21 cellular contexts compared by ENCODE assay signal in genomic region chr19:2492870-2493269, GRCh38. TPM values are rescaled to one million over a fixed set of nuclear protein-coding genes. Genes with fewer than 3 reads are reported as not detected.
DNase-seq lines count a peak whose midpoint lies in the region; ATAC-seq and TF ChIP-seq lines count a peak whose summit lies in the region.
"Had no signal": no experiment of that assay in that cellular context is flagged by ENCODE, and none has a peak within 500 bp of the region (broad histone marks: within the 10 kb centered on the region; RNA-seq: fewer than 3 reads in every experiment).

No MANE protein-coding gene starts in this region.

- TF ChIP-seq CTCF in RWPE1 (conservative IDR thresholded peaks at IDR 0.05; ENCODE audit: low read depth) = no peak

- peak overlapping the region; percentile 26 for H3K27ac Mint-ChIP-seq in activated naive CD4-positive, alpha-beta T cell treated with anti-CD3 and anti-CD28 coated beads, Interleukin-2, amount 50 U/mL, for 24 hours
- H3K27ac Mint-ChIP-seq in activated naive CD4-positive, alpha-beta T cell treated with anti-CD3 and anti-CD28 coated beads, Interleukin-2, amount 10 ng/mL, durations not matched to agents 7 days and 5 days = no peak overlapping the region
- peak overlapping the region in 3 of 6 donors; percentile 46 to 70 (median 60) for H3K27ac Mint-ChIP-seq in naive B cell
- H3K27ac Mint-ChIP-seq: activated T-cell treated with anti-CD3 and anti-CD28 coated beads, Interleukin-2, amount 50 U/mL, for 24 hours had no signal

- no peaks in the 10 kb centered on the region for H3K9me3 Mint-ChIP-seq in activated naive CD4-positive, alpha-beta T cell treated with anti-CD3 and anti-CD28 coated beads, Interleukin-2, amount 50 U/mL, for 24 hours
- no peaks in the 10 kb centered on the region for H3K9me3 Mint-ChIP-seq in activated naive CD4-positive, alpha-beta T cell treated with anti-CD3 and anti-CD28 coated beads, Interleukin-2, amount 10 ng/mL, durations not matched to agents 7 days and 5 days
- no peaks in the 10 kb centered on the region for H3K9me3 Mint-ChIP-seq in naive B cell
- H3K9me3 Mint-ChIP-seq: activated T-cell treated with anti-CD3 and anti-CD28 coated beads, Interleukin-2, amount 50 U/mL, for 24 hours had no signal

- ATAC-seq in naive B cell (ENCODE audit: low read depth in 2 of 2) (no peak), GM18502 (IDR thresholded peaks at IDR 0.05; ENCODE audit: poor library complexity, unreplicated experiment) (no peak)
- ATAC-seq: activated CD4-positive, CD25-positive, alpha-beta regulatory T cell treated with anti-CD3 and anti-CD28 coated beads, Interleukin-2, amount 50 U/mL, for 24 hours; mucosa of descending colon had no signal

- DNase-seq in activated naive CD4-positive, alpha-beta T cell treated with anti-CD3 and anti-CD28 coated beads, Interleukin-2, amount 10 ng/mL, durations not matched to agents 7 days and 5 days = no peak
- DNase-seq in RWPE1 (ENCODE audit: low spot score) = no peak
- no peak for DNase-seq in naive B cell
- DNase-seq in NCI-H69 (lab: John Stamatoyannopoulos, UW) = no peak
- DNase-seq in NCI-H1092 treated with DMSO at 0.1 percent for 48 hours (lab: John Stamatoyannopoulos, UW) = no peak
- DNase-seq in NCI-H2227 (lab: John Stamatoyannopoulos, UW; ENCODE audit: unreplicated experiment) = no peak
- DNase-seq: activated naive CD4-positive, alpha-beta T cell; activated T-cell treated with anti-CD3 and anti-CD28 coated beads, Interleukin-2, amount 50 U/mL, for 24 hours; dorsolateral prefrontal cortex; HCEC 1CT; MG63; mucosa of descending colon; NCI-H146; NCI-H524; nucleus accumbens; stimulated activated CD4-positive, alpha-beta T cell treated with anti-CD3 and anti-CD28 coated beads, Interleukin-4, amount 100 ng/mL, for 24 hours; stimulated activated naive CD4-positive, alpha-beta T cell treated with Interleukin-2 at 50 U/mL for 16 hours; SW 1271 had no signal

- H3K27me3 Mint-ChIP-seq in activated naive CD4-positive, alpha-beta T cell treated with anti-CD3 and anti-CD28 coated beads, Interleukin-2, amount 50 U/mL, for 24 hours = peaks cover 26% of the 10 kb centered on the region
- H3K27me3 Mint-ChIP-seq in activated naive CD4-positive, alpha-beta T cell treated with anti-CD3 and anti-CD28 coated beads, Interleukin-2, amount 10 ng/mL, durations not matched to agents 7 days and 5 days = peaks cover 68% of the 10 kb centered on the region
- peaks cover 15 to 48% (median 26%) of the 10 kb centered on the region in 3 donors for H3K27me3 Mint-ChIP-seq in naive B cell

- H3K36me3 Mint-ChIP-seq in activated naive CD4-positive, alpha-beta T cell treated with anti-CD3 and anti-CD28 coated beads, Interleukin-2, amount 50 U/mL, for 24 hours = no peaks in the 10 kb centered on the region
- no peaks in the 10 kb centered on the region for H3K36me3 Mint-ChIP-seq in activated naive CD4-positive, alpha-beta T cell treated with anti-CD3 and anti-CD28 coated beads, Interleukin-2, amount 10 ng/mL, durations not matched to agents 7 days and 5 days
- H3K36me3 Mint-ChIP-seq in naive B cell = no peaks in the 10 kb centered on the region

- CTCF ChIA-PET in activated naive CD4-positive, alpha-beta T cell treated with anti-CD3 and anti-CD28 coated beads, Interleukin-2, amount 10 ng/mL, durations not matched to agents 7 days and 5 days (lab: Charles Lee) = interaction anchor here (0.7 kb wide), 1 partner anchor 13 kb away, joined by 3 read pairs; no protein-coding TSS in a partner anchor
- CTCF ChIA-PET in RWPE1 (lab: Yijun Ruan, JAX) = interaction anchor here (0.6 kb wide), 1 partner anchor 60 kb away, joined by 3 read pairs; no protein-coding TSS in a partner anchor

- POLR2A ChIA-PET in RWPE1 (lab: Yijun Ruan, JAX; ENCODE audit: low non-redundant PET) = interaction anchor here (0.6 kb wide), 1 partner anchor 72 kb away, joined by 6 read pairs; no protein-coding TSS in a partner anchor

- peak overlapping the region; percentile 97 for H3K27ac ChIP-seq in RWPE1

- H3K4me1 Mint-ChIP-seq in activated naive CD4-positive, alpha-beta T cell treated with anti-CD3 and anti-CD28 coated beads, Interleukin-2, amount 50 U/mL, for 24 hours = peaks cover 28% of the 10 kb centered on the region
- H3K4me1 Mint-ChIP-seq in activated naive CD4-positive, alpha-beta T cell treated with anti-CD3 and anti-CD28 coated beads, Interleukin-2, amount 10 ng/mL, durations not matched to agents 7 days and 5 days = peaks cover 58% of the 10 kb centered on the region
- peaks cover 37 to 45% (median 39%) of the 10 kb centered on the region in 3 donors for H3K4me1 Mint-ChIP-seq in naive B cell

- H3K4me3 Mint-ChIP-seq in activated naive CD4-positive, alpha-beta T cell treated with anti-CD3 and anti-CD28 coated beads, Interleukin-2, amount 50 U/mL, for 24 hours = no peak overlapping the region
- no peak overlapping the region for H3K4me3 Mint-ChIP-seq in activated naive CD4-positive, alpha-beta T cell treated with anti-CD3 and anti-CD28 coated beads, Interleukin-2, amount 10 ng/mL, durations not matched to agents 7 days and 5 days
- H3K4me3 Mint-ChIP-seq in naive B cell = peak overlapping the region in 5 of 8 donors; percentile 37 to 78 (median 61)
- H3K4me3 Mint-ChIP-seq: activated T-cell treated with anti-CD3 and anti-CD28 coated beads, Interleukin-2, amount 50 U/mL, for 24 hours had no signal

RNA-seq across cellular contexts. Expression of gene GADD45B, which starts 16.9 kb away (rescaled TPM):
- polyA plus RNA-seq in naive B cell (ENCODE audit: low read depth in 6 of 6) = 100 to 1,000 TPM in 3 of 6 donors, 10 to 100 TPM in 3; 40.2 to 177 (median 125) TPM

RNA-seq across cellular contexts. Expression of gene LMNB2, which starts 36.1 kb away (rescaled TPM):
- 1 to 10 TPM; 3.2 to 5.4 (median 4.5) TPM for polyA plus RNA-seq in naive B cell (ENCODE audit: low read depth in 6 of 6)

Comparison
In these comparisons a context has a peak if more than half of its experiments do, and no peak if none do; other contexts are left out.
1. H3K4me3 Mint-ChIP-seq: peak in naive B cell (5 of 8); none in activated naive CD4-positive, alpha-beta T cell treated with anti-CD3 and anti-CD28 coated beads, Interleukin-2, amount 50 U/mL, for 24 hours (single experiment) and activated naive CD4-positive, alpha-beta T cell treated with anti-CD3 and anti-CD28 coated beads, Interleukin-2, amount 10 ng/mL, durations not matched to agents 7 days and 5 days (single experiment).